8 cellular contexts compared by ENCODE assay signal in the genomic region with DNA sequence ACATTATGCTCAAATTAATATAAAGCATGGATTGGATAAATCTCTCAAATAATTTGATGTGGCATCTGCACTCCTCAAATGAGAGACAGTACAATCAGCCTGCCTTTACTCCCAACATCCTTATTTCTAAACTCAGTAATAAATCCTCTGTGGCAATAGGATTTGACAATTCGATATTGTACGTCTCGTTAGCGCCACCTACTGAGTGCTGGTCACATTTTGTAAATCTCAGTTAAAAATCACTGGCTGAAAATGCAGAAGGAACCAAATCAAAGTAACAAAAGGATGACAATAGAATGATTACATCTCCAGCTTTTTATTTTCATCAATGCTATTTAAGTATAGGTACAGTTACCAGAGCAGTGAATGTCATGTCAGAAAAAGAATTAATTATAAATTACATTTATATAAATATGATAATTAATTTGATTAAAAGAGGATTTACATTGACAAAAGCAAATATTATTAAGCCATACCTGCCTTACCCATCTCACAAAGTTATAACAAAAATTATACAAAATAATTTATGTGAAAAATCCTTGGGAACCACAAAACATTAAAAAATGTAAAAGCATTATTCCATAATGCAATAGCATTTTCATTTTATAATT. TPM values are rescaled to one million over a fixed set of nuclear protein-coding genes. Genes with fewer than 3 reads are reported as not detected.
DNase-seq lines count a peak whose midpoint lies in the region; ATAC-seq and TF ChIP-seq lines count a peak whose summit lies in the region.

No MANE protein-coding gene starts in this region.

- no peak overlapping the region for H3K27ac Mint-ChIP-seq in activated CD4-positive, alpha-beta T cell treated with anti-CD3 and anti-CD28 coated beads, Interleukin-2, amount 10 ng/mL, durations not matched to agents 24 days and 14 days

- TF ChIP-seq CTCF in lower lobe of right lung (IDR thresholded peaks at IDR 0.05), result peak; percentile 68

- H3K27me3 ChIP-seq in lower lobe of right lung (ENCODE audit: low read depth), result no peaks in the 10 kb centered on the region

- peaks cover 4% of the 10 kb centered on the region for H3K27me3 Mint-ChIP-seq in activated CD4-positive, alpha-beta T cell treated with anti-CD3 and anti-CD28 coated beads, Interleukin-2, amount 10 ng/mL, durations not matched to agents 24 days and 14 days

- peak; percentile 53 for DNase-seq in G401 (ENCODE audit: low spot score)
- peak; percentile 24 for DNase-seq in NCI-H446 treated with DMSO at 0.1 percent for 48 hours (lab: John Stamatoyannopoulos, UW)
- peak; percentile 87 for DNase-seq in activated CD4-positive, alpha-beta T cell treated with anti-CD3 and anti-CD28 coated beads, Interleukin-2, amount 10 ng/mL, durations not matched to agents 24 days and 14 days
- DNase-seq in dermis microvascular lymphatic vessel endothelial cell (ENCODE audit: low read depth in 2 of 2), result peak; percentile 69 to 78
- peak; percentile 67 for DNase-seq in lower lobe of right lung
- peak; percentile 60 for DNase-seq in stimulated activated CD8-positive, alpha-beta memory T cell treated with anti-CD3 and anti-CD28 coated beads, Interleukin-15, amount 100 ng/mL, for 1 hour (ENCODE audit: low read depth)

- in situ Hi-C loops in G401 (cut with HindIII; ENCODE audit: low sequenced_read_pairs), result no loop called here

- intact Hi-C loops in activated CD4-positive, alpha-beta T cell treated with anti-CD3 and anti-CD28 coated beads, Interleukin-2, amount 10 ng/mL, durations not matched to agents 24 days and 14 days (cut with micrococcal nuclease), result loop anchor here (1.0 to 2.0 kb wide), 2 partner anchors 123 to 434 kb away; no protein-coding TSS in a partner anchor
- intact Hi-C loops in lower lobe of right lung (cut with DNase I), result no loop called here

- H3K36me3 ChIP-seq in lower lobe of right lung, result no peaks in the 10 kb centered on the region

- H3K4me1 ChIP-seq in lower lobe of right lung, result no peaks in the 10 kb centered on the region

- no peak overlapping the region for H3K27ac ChIP-seq in lower lobe of right lung

- no peaks in the 10 kb centered on the region for H3K4me1 Mint-ChIP-seq in activated CD4-positive, alpha-beta T cell treated with anti-CD3 and anti-CD28 coated beads, Interleukin-2, amount 10 ng/mL, durations not matched to agents 24 days and 14 days

- no peaks in the 10 kb centered on the region for H3K9me3 ChIP-seq in lower lobe of right lung

- ATAC-seq in HG03066 (IDR thresholded peaks at IDR 0.05; ENCODE audit: low read depth, unreplicated experiment) (peak; percentile 70), lower lobe of right lung (no peak), GM19324 (IDR thresholded peaks at IDR 0.05; ENCODE audit: low FRiP score, unreplicated experiment) (no peak)

- H3K9me3 Mint-ChIP-seq in activated CD4-positive, alpha-beta T cell treated with anti-CD3 and anti-CD28 coated beads, Interleukin-2, amount 10 ng/mL, durations not matched to agents 24 days and 14 days, result no peaks in the 10 kb centered on the region

- no peak overlapping the region for H3K4me3 ChIP-seq in lower lobe of right lung

- H3K4me3 Mint-ChIP-seq in activated CD4-positive, alpha-beta T cell treated with anti-CD3 and anti-CD28 coated beads, Interleukin-2, amount 10 ng/mL, durations not matched to agents 24 days and 14 days, result no peak overlapping the region

- H3K36me3 Mint-ChIP-seq in activated CD4-positive, alpha-beta T cell treated with anti-CD3 and anti-CD28 coated beads, Interleukin-2, amount 10 ng/mL, durations not matched to agents 24 days and 14 days (ENCODE audit: low read depth), result no peaks in the 10 kb centered on the region

RNA-seq across cellular contexts. Expression of a gene that starts 20.2 kb away (rescaled TPM):
- total RNA-seq in G401 (2014; rRNA removed; shearing (Covaris generic)), result not detected in 2 replicates
- total RNA-seq in activated CD4-positive, alpha-beta T cell treated with anti-CD3 and anti-CD28 coated beads, Interleukin-2, amount 10 ng/mL, durations not matched to agents 24 days and 14 days, result not detected in 2 replicates
- total RNA-seq in dermis microvascular lymphatic vessel endothelial cell (not detected in 2 replicates), lower lobe of right lung (not detected)

RNA-seq across cellular contexts. Expression of a gene that starts 34.4 kb away (rescaled TPM):
- not detected in 2 replicates for total RNA-seq in G401 (2014; rRNA removed; shearing (Covaris generic))
- total RNA-seq in activated CD4-positive, alpha-beta T cell treated with anti-CD3 and anti-CD28 coated beads, Interleukin-2, amount 10 ng/mL, durations not matched to agents 24 days and 14 days, result not detected in 2 replicates
- total RNA-seq in dermis microvascular lymphatic vessel endothelial cell (not detected in 2 replicates), lower lobe of right lung (not detected)

RNA-seq across cellular contexts. Expression of a gene that starts 34.5 kb away (rescaled TPM):
- total RNA-seq in G401 (2014; rRNA removed; shearing (Covaris generic)), result 56.2 and 71.1 TPM in 2 replicates
- 52.6 and 54.0 TPM in 2 replicates for total RNA-seq in activated CD4-positive, alpha-beta T cell treated with anti-CD3 and anti-CD28 coated beads, Interleukin-2, amount 10 ng/mL, durations not matched to agents 24 days and 14 days
- total RNA-seq in dermis microvascular lymphatic vessel endothelial cell (21.7 and 27.2 TPM in 2 replicates), lower lobe of right lung (35.2 TPM)

Comparison
In these comparisons a context has a peak if more than half of its experiments do, and no peak if none do; other contexts are left out.
1. DNase-seq: peak in every context shown above with its lines; median percentile 87 in activated CD4-positive, alpha-beta T cell treated with anti-CD3 and anti-CD28 coated beads, Interleukin-2, amount 10 ng/mL, durations not matched to agents 24 days and 14 days; 74 in dermis microvascular lymphatic vessel endothelial cell; 67 in lower lobe of right lung; 60 in stimulated activated CD8-positive, alpha-beta memory T cell treated with anti-CD3 and anti-CD28 coated beads, Interleukin-15, amount 100 ng/mL, for 1 hour; 53 in G401; 24 in NCI-H446 treated with DMSO at 0.1 percent for 48 hours.